ENCODE assay signal across 10 cellular contexts in the genomic region with DNA sequence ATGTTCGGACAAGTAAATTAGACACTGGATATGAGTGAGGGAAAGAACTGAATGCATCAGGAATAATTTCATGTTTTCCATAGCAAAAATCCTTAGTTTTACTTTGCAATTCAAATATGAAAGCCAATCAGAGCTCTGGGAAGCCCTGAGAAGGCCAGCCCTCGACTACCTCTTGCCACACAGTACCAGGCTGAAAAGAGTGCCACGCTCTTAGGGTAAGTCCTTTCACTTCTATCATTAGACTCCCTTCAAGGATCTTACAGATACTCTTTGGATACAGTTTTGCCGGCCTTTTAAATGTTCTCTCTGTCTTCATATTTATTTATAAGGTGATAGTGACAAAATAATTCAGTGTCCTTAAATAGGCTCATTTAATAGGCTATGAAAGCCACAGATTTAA. TPM values are rescaled to one million over a fixed set of nuclear protein-coding genes. Genes with fewer than 3 reads are reported as not detected.
DNase-seq lines count a peak whose midpoint lies in the region; ATAC-seq and TF ChIP-seq lines count a peak whose summit lies in the region.
"Had no signal": no experiment of that assay in that cellular context is flagged by ENCODE, and none has a peak within 500 bp of the region (broad histone marks: within the 10 kb centered on the region; RNA-seq: fewer than 3 reads in every experiment).

No MANE protein-coding gene starts in this region.

- H3K27ac ChIP-seq in caudate nucleus (ENCODE audit: low read depth, low read length) (peak overlapping the region; percentile 94), upper lobe of right lung (peak overlapping the region; percentile 80)

- intact Hi-C loops in left ventricle myocardium superior (cut with micrococcal nuclease), result no loop called here
- intact Hi-C loops in Right ventricle myocardium inferior (cut with DNase I), result loop anchor here (5.0 kb wide), 3 partner anchors 43 to 127 kb away; no protein-coding TSS in a partner anchor
- intact Hi-C loops in upper lobe of right lung (cut with DNase I), result no loop called here

- H3K4me1 ChIP-seq in upper lobe of right lung, result peaks cover 22% of the 10 kb centered on the region

- peak overlapping the region; percentile 62 for H3K4me3 ChIP-seq in upper lobe of right lung

- no peaks in the 10 kb centered on the region for H3K36me3 ChIP-seq in upper lobe of right lung

- no peak for DNase-seq in left ventricle myocardium superior
- no peak for DNase-seq in Right ventricle myocardium inferior (ENCODE audit: missing footprints)
- DNase-seq in caudate nucleus (lab: John Stamatoyannopoulos, UW), result peak in 5 of 61 donors; percentile 23 to 44 (median 39)
- peak; percentile 70 for DNase-seq in medulla oblongata (ENCODE audit: extremely low spot score)
- DNase-seq in upper lobe of right lung, result no peak
- DNase-seq in T-helper 1 cell, result no peak
- no peak for DNase-seq in NCI-H187 (lab: John Stamatoyannopoulos, UW)
- DNase-seq: Kasumi-1, SW 1271 had no signal

- TF ChIP-seq CTCF in upper lobe of right lung (IDR thresholded peaks at IDR 0.05), result no peak

- peaks cover 11% of the 10 kb centered on the region for H3K27me3 ChIP-seq in upper lobe of right lung

- H3K9me3 ChIP-seq in upper lobe of right lung, result no peaks in the 10 kb centered on the region

- peak; percentile 51 for ATAC-seq in left ventricle myocardium superior
- no peak for ATAC-seq in Right ventricle myocardium inferior
- peak; percentile 39 for ATAC-seq in upper lobe of right lung
- ATAC-seq in GM21515 (IDR thresholded peaks at IDR 0.05; ENCODE audit: unreplicated experiment), result no peak

RNA-seq across cellular contexts. Expression of gene COBL, which starts 1.9 kb away (rescaled TPM):
- 91.2 TPM for total RNA-seq in left ventricle myocardium superior
- 88.3 TPM for total RNA-seq in Right ventricle myocardium inferior
- total RNA-seq in upper lobe of right lung, result 29.2 TPM

Comparison
In these comparisons a context has a peak if more than half of its experiments do, and no peak if none do; other contexts are left out.
1. ATAC-seq: peak in left ventricle myocardium superior (single experiment) and upper lobe of right lung (single experiment); none in Right ventricle myocardium inferior (single experiment) and GM21515 (single experiment).